15 cellular contexts compared by ENCODE assay signal in the genomic region with DNA sequence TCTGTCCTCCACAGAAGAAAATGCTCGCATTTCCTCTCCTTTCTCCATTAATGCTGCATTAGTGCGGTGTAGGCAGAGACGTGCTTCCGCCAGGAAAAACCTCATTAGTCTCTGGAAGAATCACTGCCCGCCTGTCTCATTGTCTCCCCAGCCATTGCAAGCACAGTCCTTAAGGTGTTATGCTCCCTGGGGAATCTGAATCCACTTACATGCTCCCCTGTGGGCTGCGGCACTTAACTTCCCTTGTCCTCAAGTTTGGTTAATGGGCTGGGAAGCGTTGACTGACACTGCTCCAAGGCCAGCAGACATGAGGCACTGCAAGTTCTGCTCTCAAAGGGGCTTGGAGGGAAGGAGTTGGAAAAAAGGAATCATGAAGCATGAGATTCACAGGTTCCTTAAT.
"Had no signal": no experiment of that assay in that cellular context is flagged by ENCODE, and none has a peak within 500 bp of the region (broad histone marks: within the 10 kb centered on the region; RNA-seq: fewer than 3 reads in every experiment).

No MANE protein-coding gene starts in this region.

- ATAC-seq: activated T-cell treated with anti-CD3 and anti-CD28 coated beads, Interleukin-2, amount 50 U/mL, for 72 hours; effector memory CD8-positive, alpha-beta T cell; left lung; pancreas had no signal

- H3K27ac Mint-ChIP-seq: activated CD4-positive, alpha-beta memory T cell treated with anti-CD3 and anti-CD28 coated beads for 36 hours; activated naive CD8-positive, alpha-beta T cell treated with anti-CD3 and anti-CD28 coated beads for 36 hours; activated T-cell treated with anti-CD3 and anti-CD28 coated beads, Interleukin-2, amount 50 U/mL, for 72 hours; dendritic cell treated with granulocyte-macrophage colony-stimulating factor and Interleukin-4, amounts not matched to agents 40 ng/mL and 50 ng/mL, for 4 days; effector memory CD8-positive, alpha-beta T cell had no signal

- H3K9me3 Mint-ChIP-seq: activated CD4-positive, alpha-beta memory T cell treated with anti-CD3 and anti-CD28 coated beads for 36 hours; activated naive CD8-positive, alpha-beta T cell treated with anti-CD3 and anti-CD28 coated beads for 36 hours; activated T-cell treated with anti-CD3 and anti-CD28 coated beads, Interleukin-2, amount 50 U/mL, for 72 hours; dendritic cell treated with granulocyte-macrophage colony-stimulating factor and Interleukin-4, amounts not matched to agents 40 ng/mL and 50 ng/mL, for 4 days; effector memory CD8-positive, alpha-beta T cell had no signal

- H3K4me1 Mint-ChIP-seq: activated naive CD8-positive, alpha-beta T cell treated with anti-CD3 and anti-CD28 coated beads for 36 hours had no signal

- H3K27me3 Mint-ChIP-seq: activated CD4-positive, alpha-beta memory T cell treated with anti-CD3 and anti-CD28 coated beads for 36 hours; activated naive CD8-positive, alpha-beta T cell treated with anti-CD3 and anti-CD28 coated beads for 36 hours; dendritic cell treated with granulocyte-macrophage colony-stimulating factor and Interleukin-4, amounts not matched to agents 40 ng/mL and 50 ng/mL, for 4 days; effector memory CD8-positive, alpha-beta T cell had no signal

- FAIRE-seq: pancreas had no signal

- H3K27ac ChIP-seq: brain microvascular endothelial cell, left lung, pancreas, skin epidermis, thyroid gland had no signal

- H3K4me3 ChIP-seq: left lung, pancreas, skin epidermis, thyroid gland had no signal

- DNase-seq: activated CD4-positive, alpha-beta memory T cell treated with anti-CD3 and anti-CD28 coated beads for 36 hours; activated gamma-delta T cell treated with Interleukin-2 at 50 U/mL for 16 hours; activated naive CD8-positive, alpha-beta T cell treated with anti-CD3 and anti-CD28 coated beads for 36 hours; activated T-cell treated with anti-CD3 and anti-CD28 coated beads, Interleukin-2, amount 50 U/mL, for 72 hours; brain microvascular endothelial cell; effector memory CD8-positive, alpha-beta T cell; islet precursor cell; left lung; mesenchymal stem cell; pancreas; T-helper 9 cell; thyroid gland had no signal

- H3K27me3 ChIP-seq: brain microvascular endothelial cell, left lung, pancreas, thyroid gland had no signal

- H3K4me3 Mint-ChIP-seq: activated CD4-positive, alpha-beta memory T cell treated with anti-CD3 and anti-CD28 coated beads for 36 hours; activated naive CD8-positive, alpha-beta T cell treated with anti-CD3 and anti-CD28 coated beads for 36 hours; activated T-cell treated with anti-CD3 and anti-CD28 coated beads, Interleukin-2, amount 50 U/mL, for 72 hours; dendritic cell treated with granulocyte-macrophage colony-stimulating factor and Interleukin-4, amounts not matched to agents 40 ng/mL and 50 ng/mL, for 4 days; effector memory CD8-positive, alpha-beta T cell; neural crest cell had no signal

- H3K4me1 ChIP-seq: left lung, thyroid gland had no signal

- H3K9me3 ChIP-seq: left lung, pancreas, thyroid gland had no signal

- H3K36me3 ChIP-seq: brain microvascular endothelial cell, pancreas, thyroid gland had no signal
